Comparison of ENCODE assay signal across 24 cellular contexts in the genomic region with DNA sequence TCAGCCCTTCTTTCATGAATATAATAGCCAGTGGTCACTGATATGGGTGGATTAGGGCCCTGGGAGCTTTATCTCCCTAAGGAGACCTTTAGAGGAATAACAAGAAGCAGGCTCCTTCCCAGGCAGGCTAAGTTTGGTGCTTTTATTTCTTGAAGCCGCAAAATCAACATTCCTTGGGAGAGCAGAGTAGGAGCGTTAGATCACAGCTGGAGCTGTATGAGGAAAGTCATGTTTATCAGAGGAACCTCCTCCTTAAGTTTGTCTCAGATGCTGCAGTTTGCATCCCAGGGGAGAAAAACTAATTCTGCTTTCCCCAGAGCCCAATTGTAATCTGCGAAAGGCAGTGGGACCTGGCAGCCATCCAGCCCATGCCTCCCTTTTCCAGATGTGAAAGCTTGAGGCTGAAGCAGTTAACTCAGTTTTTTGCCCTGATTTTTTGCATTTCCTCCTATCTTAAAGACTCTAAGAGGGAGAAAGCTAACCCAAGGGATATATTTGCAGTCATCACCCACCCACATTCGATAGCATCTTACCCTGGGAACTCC.
A peak's percentile ranks its signal among the peaks of the same experiment; 100 is the strongest.
DNase-seq lines count a peak whose midpoint lies in the region; ATAC-seq and TF ChIP-seq lines count a peak whose summit lies in the region.
"Had no signal": no experiment of that assay in that cellular context is flagged by ENCODE, and none has a peak within 500 bp of the region (broad histone marks: within the 10 kb centered on the region; RNA-seq: fewer than 3 reads in every experiment).

No MANE protein-coding gene starts in this region.

- peak overlapping the region; percentile 76 for H3K27ac ChIP-seq in brain microvascular endothelial cell
- H3K27ac ChIP-seq: GM23248, skin epidermis had no signal

- H3K4me3 ChIP-seq in brain microvascular endothelial cell (ENCODE audit: low read depth, low read length): no peak overlapping the region
- H3K4me3 ChIP-seq: GM23248, skin epidermis had no signal

- in situ Hi-C loops in brain microvascular endothelial cell (cut with HindIII; ENCODE audit: low pct_ligation_motif_present, low sequenced_read_pairs): no loop called here

- no peaks in the 10 kb centered on the region for H3K36me3 ChIP-seq in brain microvascular endothelial cell (replicated peaks)

- TF ChIP-seq CTCF in brain microvascular endothelial cell (IDR thresholded peaks at IDR 0.05; ENCODE audit: low read depth, low read length, missing control alignments): no peak

- no peaks in the 10 kb centered on the region for H3K27me3 ChIP-seq in brain microvascular endothelial cell (replicated peaks)

- intact Hi-C loops in Right ventricle myocardium inferior (cut with DNase I): no loop called here
- intact Hi-C loops in cardiac septum (cut with DNase I): no loop called here
- intact Hi-C loops in left ventricle myocardium superior (cut with micrococcal nuclease): no loop called here

- DNase-seq in Right ventricle myocardium inferior (ENCODE audit: missing footprints): no peak
- DNase-seq in cardiac septum (ENCODE audit: low spot score): no peak
- DNase-seq in brain microvascular endothelial cell: peak; percentile 41
- DNase-seq in left ventricle myocardium superior: peak; percentile 49
- DNase-seq in smooth muscle cell of the brain vasculature (ENCODE audit: low read depth, low spot score): peak; percentile 29
- no peak for DNase-seq in NCI-H2029 (lab: John Stamatoyannopoulos, UW)
- DNase-seq in stimulated activated naive CD8-positive, alpha-beta T cell treated with anti-CD3 and anti-CD28 coated beads, Interleukin-15, Interleukin-2, amounts not matched to agents 100 U/mL and 50 U/mL, for 24 hours: no peak
- DNase-seq: 8988T; activated CD4-positive, alpha-beta T cell treated with anti-CD3 and anti-CD28 coated beads, Interleukin-2, amount 50 U/mL, for 48 hours; activated CD4-positive, CD25-positive, alpha-beta regulatory T cell treated with anti-CD3 and anti-CD28 coated beads, Interleukin-2, amount 50 U/mL, for 72 hours; activated T-cell treated with anti-CD3 and anti-CD28 coated beads, Interleukin-2, amount 50 U/mL, for 72 hours; DND-41; GM23248; islet precursor cell; natural killer cell; NCI-H1048; NCI-H1694; NCI-H510A treated with DMSO at 0.1 percent for 48 hours; occipital lobe; RPMI8226; stimulated activated naive CD4-positive, alpha-beta T cell treated with Interleukin-2 at 50 U/mL for 16 hours; T-helper 2 cell had no signal

- peak; percentile 16 for ATAC-seq in Right ventricle myocardium inferior
- peak; percentile 52 for ATAC-seq in left ventricle myocardium superior
- no peak for ATAC-seq in HG02938 (IDR thresholded peaks at IDR 0.05; ENCODE audit: unreplicated experiment)
- no peak for ATAC-seq in stimulated activated naive CD8-positive, alpha-beta T cell treated with anti-CD3 and anti-CD28 coated beads, Interleukin-15, Interleukin-2, amounts not matched to agents 100 U/mL and 50 U/mL, for 24 hours
- ATAC-seq: activated T-cell treated with anti-CD3 and anti-CD28 coated beads, Interleukin-2, amount 50 U/mL, for 72 hours; natural killer cell had no signal

Comparison
In these comparisons a context has a peak if more than half of its experiments do, and no peak if none do; other contexts are left out.
1. DNase-seq: peak in brain microvascular endothelial cell (single experiment), left ventricle myocardium superior (single experiment) and smooth muscle cell of the brain vasculature (single experiment); none in Right ventricle myocardium inferior (single experiment), cardiac septum (single experiment), NCI-H2029 (single experiment) and stimulated activated naive CD8-positive, alpha-beta T cell treated with anti-CD3 and anti-CD28 coated beads, Interleukin-15, Interleukin-2, amounts not matched to agents 100 U/mL and 50 U/mL, for 24 hours (single experiment).
2. ATAC-seq: peak in Right ventricle myocardium inferior (single experiment) and left ventricle myocardium superior (single experiment); none in HG02938 (single experiment) and stimulated activated naive CD8-positive, alpha-beta T cell treated with anti-CD3 and anti-CD28 coated beads, Interleukin-15, Interleukin-2, amounts not matched to agents 100 U/mL and 50 U/mL, for 24 hours (single experiment).